Comparison of ENCODE assay signal across 15 cellular contexts in the genomic region with DNA sequence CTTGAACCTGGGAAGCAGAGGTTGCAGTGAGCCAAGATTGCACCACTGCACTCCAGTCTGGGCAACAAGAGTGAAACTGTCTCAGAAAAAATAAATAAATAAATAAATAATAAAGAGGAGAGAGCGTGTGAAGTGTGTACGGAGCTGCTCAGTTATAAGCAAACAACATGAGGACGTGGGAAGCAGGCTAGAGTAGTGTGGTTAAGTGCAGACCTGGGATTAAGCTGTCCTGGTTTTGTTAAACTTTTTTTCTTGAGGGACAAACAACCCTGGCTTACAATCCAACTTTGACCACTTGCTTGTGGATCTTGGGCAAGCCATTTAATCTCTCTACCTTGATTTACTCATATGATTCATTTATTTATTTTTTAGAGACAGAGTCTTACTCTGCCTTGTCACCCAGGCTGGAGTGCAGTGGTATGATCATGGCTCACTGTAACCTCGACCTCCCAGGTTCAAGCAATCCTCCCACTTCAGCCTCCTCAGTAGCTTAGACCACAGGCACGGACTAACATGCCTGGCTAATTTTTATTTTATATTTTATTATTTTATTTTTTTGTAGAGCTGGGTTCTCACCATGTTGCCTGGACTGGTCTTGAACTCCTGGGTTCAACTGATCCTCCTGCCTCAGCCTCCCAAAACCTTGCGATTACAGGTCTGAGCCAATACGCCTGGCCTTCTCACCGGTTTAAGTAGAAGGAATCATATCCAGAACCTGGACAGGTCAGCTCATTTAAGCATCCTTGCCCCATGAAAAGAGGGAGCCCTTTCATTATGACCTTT. TPM values are rescaled to one million over a fixed set of nuclear protein-coding genes. Genes with fewer than 3 reads are reported as not detected.
DNase-seq lines count a peak whose midpoint lies in the region; TF ChIP-seq lines count a peak whose summit lies in the region.
"Had no signal": no experiment of that assay in that cellular context is flagged by ENCODE, and none has a peak within 500 bp of the region (broad histone marks: within the 10 kb centered on the region; RNA-seq: fewer than 3 reads in every experiment).

No MANE protein-coding gene starts in this region.

- peak; percentile 70 for DNase-seq in activated CD8-positive, alpha-beta memory T cell treated with anti-CD3 and anti-CD28 coated beads for 24 hours
- no peak for DNase-seq in activated CD8-positive, alpha-beta memory T cell treated with anti-CD3 and anti-CD28 coated beads, Interleukin-2, amount 50 U/mL, for 4 hours
- peak; percentile 14 for DNase-seq in GM23248
- DNase-seq in activated T-helper 1 cell treated with anti-CD3 and anti-CD28 coated beads, Interleukin-12 subunit alpha, Interleukin-12 subunit beta, Interleukin-2, Interleukin-4 antibody, amounts not matched to agents 30 ng/mL and 10 ng/mL and 1 ng/mL, durations not matched to agents 14 hours and 24 hours and 36 hours (ENCODE audit: low spot score), result no peak
- DNase-seq in smooth muscle cell (lab: John Stamatoyannopoulos, UW; ENCODE audit: unreplicated experiment), result no peak
- DNase-seq in endothelial cell (ENCODE audit: low spot score), result no peak
- DNase-seq in GDM1 (lab: John Stamatoyannopoulos, UW), result no peak
- no peak for DNase-seq in CD1c-positive myeloid dendritic cell (ENCODE audit: extremely low spot score)
- DNase-seq: amygdala, KG1, NCI-H1092 treated with DMSO at 0.1 percent for 48 hours, NCI-H2171, small intestine had no signal

- peaks cover 33% of the 10 kb centered on the region for H3K4me1 ChIP-seq in GM23248 (ENCODE audit: insufficient read depth)
- no peaks in the 10 kb centered on the region for H3K4me1 ChIP-seq in smooth muscle cell (ENCODE audit: low read depth)
- H3K4me1 ChIP-seq: gastroesophageal sphincter, prostate gland had no signal

- TF ChIP-seq CTCF in smooth muscle cell (IDR thresholded peaks at IDR 0.05; ENCODE audit: borderline replicate concordance, insufficient read depth, poor library complexity, severe bottlenecking), result no peak
- no peak for TF ChIP-seq CTCF in endothelial cell (IDR thresholded peaks at IDR 0.05; ENCODE audit: unreplicated experiment)

- in situ Hi-C loops in GM23248 (cut with MboI), result no loop called here

- peak overlapping the region; percentile 26 for H3K4me2 ChIP-seq in GM23248 (ENCODE audit: unreplicated experiment)
- no peak overlapping the region for H3K4me2 ChIP-seq in smooth muscle cell

- peaks cover 62% of the 10 kb centered on the region for H3K4me1 Mint-ChIP-seq in activated T-helper 1 cell treated with anti-CD3 and anti-CD28 coated beads, Interleukin-12 subunit alpha, Interleukin-12 subunit beta, Interleukin-2, Interleukin-4 antibody, amounts not matched to agents 30 ng/mL and 10 ng/mL and 1 ng/mL, durations not matched to agents 14 hours and 24 hours and 36 hours (ENCODE audit: low read depth)
- no peaks in the 10 kb centered on the region for H3K4me1 Mint-ChIP-seq in endothelial cell (ENCODE audit: unreplicated experiment)

- WGBS in GM23248 (ENCODE audit: low coverage in 1 of 2, low lambda C conversion rate in 2 of 2, missing lambda C conversion rate in 2 of 2), 2 experiments, result 75 to 77% methylated on average over 8 of the region's 8 CpGs
- 81% methylated on average over 8 of the region's 8 CpGs for WGBS in smooth muscle cell (ENCODE audit: low lambda C conversion rate)

- H3K27ac ChIP-seq in GM23248 (peak overlapping the region; percentile 76), smooth muscle cell (ENCODE audit: low read depth) (no peak overlapping the region)
- H3K27ac ChIP-seq: gastroesophageal sphincter, prostate gland had no signal

- peak overlapping the region; percentile 49 for H3K4me3 Mint-ChIP-seq in activated T-helper 1 cell treated with anti-CD3 and anti-CD28 coated beads, Interleukin-12 subunit alpha, Interleukin-12 subunit beta, Interleukin-2, Interleukin-4 antibody, amounts not matched to agents 30 ng/mL and 10 ng/mL and 1 ng/mL, durations not matched to agents 14 hours and 24 hours and 36 hours
- H3K4me3 Mint-ChIP-seq in endothelial cell (ENCODE audit: unreplicated experiment), result no peak overlapping the region

- no peaks in the 10 kb centered on the region for H3K9me3 Mint-ChIP-seq in activated T-helper 1 cell treated with anti-CD3 and anti-CD28 coated beads, Interleukin-12 subunit alpha, Interleukin-12 subunit beta, Interleukin-2, Interleukin-4 antibody, amounts not matched to agents 30 ng/mL and 10 ng/mL and 1 ng/mL, durations not matched to agents 14 hours and 24 hours and 36 hours
- no peaks in the 10 kb centered on the region for H3K9me3 Mint-ChIP-seq in endothelial cell (ENCODE audit: unreplicated experiment)

- no peaks in the 10 kb centered on the region for H3K79me2 ChIP-seq in GM23248 (ENCODE audit: insufficient read depth)
- no peaks in the 10 kb centered on the region for H3K79me2 ChIP-seq in smooth muscle cell (ENCODE audit: low read depth)

- H3K36me3 Mint-ChIP-seq in activated T-helper 1 cell treated with anti-CD3 and anti-CD28 coated beads, Interleukin-12 subunit alpha, Interleukin-12 subunit beta, Interleukin-2, Interleukin-4 antibody, amounts not matched to agents 30 ng/mL and 10 ng/mL and 1 ng/mL, durations not matched to agents 14 hours and 24 hours and 36 hours (ENCODE audit: low read depth), result peaks cover 22% of the 10 kb centered on the region
- H3K36me3 Mint-ChIP-seq in endothelial cell (ENCODE audit: low read depth, unreplicated experiment), result no peaks in the 10 kb centered on the region

- no peak overlapping the region for H3K4me3 ChIP-seq in GM23248
- no peak overlapping the region for H3K4me3 ChIP-seq in smooth muscle cell
- H3K4me3 ChIP-seq: gastroesophageal sphincter, prostate gland had no signal

- H3K9ac ChIP-seq in GM23248, result no peak overlapping the region
- no peak overlapping the region for H3K9ac ChIP-seq in smooth muscle cell (ENCODE audit: low read depth)

- H3K27ac Mint-ChIP-seq in activated T-helper 1 cell treated with anti-CD3 and anti-CD28 coated beads, Interleukin-12 subunit alpha, Interleukin-12 subunit beta, Interleukin-2, Interleukin-4 antibody, amounts not matched to agents 30 ng/mL and 10 ng/mL and 1 ng/mL, durations not matched to agents 14 hours and 24 hours and 36 hours, result peak overlapping the region; percentile 93
- H3K27ac Mint-ChIP-seq in endothelial cell (ENCODE audit: unreplicated experiment), result no peak overlapping the region

- H3K36me3 ChIP-seq in GM23248 (ENCODE audit: low read depth) (no peaks in the 10 kb centered on the region), smooth muscle cell (ENCODE audit: low read depth) (no peaks in the 10 kb centered on the region)
- H3K36me3 ChIP-seq: gastroesophageal sphincter, prostate gland had no signal

- H3K27me3 ChIP-seq in GM23248 (replicated peaks; ENCODE audit: insufficient read depth), result no peaks in the 10 kb centered on the region
- H3K27me3 ChIP-seq in smooth muscle cell (ENCODE audit: low read depth), result no peaks in the 10 kb centered on the region
- H3K27me3 ChIP-seq: gastroesophageal sphincter had no signal

- H4K20me1 ChIP-seq in GM23248 (ENCODE audit: insufficient read depth), result no peaks in the 10 kb centered on the region
- no peaks in the 10 kb centered on the region for H4K20me1 ChIP-seq in smooth muscle cell (ENCODE audit: low read depth)

- peaks cover 35% of the 10 kb centered on the region for H3F3A ChIP-seq in GM23248 (ENCODE audit: insufficient read depth)
- no peaks in the 10 kb centered on the region for H3F3A ChIP-seq in smooth muscle cell (ENCODE audit: low read depth)

- no peaks in the 10 kb centered on the region for H3K27me3 Mint-ChIP-seq in activated T-helper 1 cell treated with anti-CD3 and anti-CD28 coated beads, Interleukin-12 subunit alpha, Interleukin-12 subunit beta, Interleukin-2, Interleukin-4 antibody, amounts not matched to agents 30 ng/mL and 10 ng/mL and 1 ng/mL, durations not matched to agents 14 hours and 24 hours and 36 hours (ENCODE audit: insufficient read depth)
- H3K27me3 Mint-ChIP-seq in endothelial cell (ENCODE audit: unreplicated experiment), result peaks cover 3% of the 10 kb centered on the region

- no peak overlapping the region for H2AFZ ChIP-seq in GM23248
- peak overlapping the region; percentile 2 for H2AFZ ChIP-seq in smooth muscle cell (ENCODE audit: low read depth)

- no peaks in the 10 kb centered on the region for H3K9me2 ChIP-seq in GM23248 (ENCODE audit: insufficient read depth)

- no peaks in the 10 kb centered on the region for H3K9me3 ChIP-seq in GM23248 (ENCODE audit: low read depth)
- no peaks in the 10 kb centered on the region for H3K9me3 ChIP-seq in smooth muscle cell (replicated peaks; ENCODE audit: low read depth)
- H3K9me3 ChIP-seq: gastroesophageal sphincter, prostate gland had no signal

- intact Hi-C loops in activated T-helper 1 cell treated with anti-CD3 and anti-CD28 coated beads, Interleukin-12 subunit alpha, Interleukin-12 subunit beta, Interleukin-2, Interleukin-4 antibody, amounts not matched to agents 30 ng/mL and 10 ng/mL and 1 ng/mL, durations not matched to agents 14 hours and 24 hours and 36 hours (cut with micrococcal nuclease), result loop anchor here (1.0 to 5.0 kb wide), 5 partner anchors 162 to 303 kb away; a partner anchor contains a TSS

RNA-seq across cellular contexts. Expression of a gene that starts 52.7 kb away (rescaled TPM):
- 0.38 and 1.7 TPM in 2 replicates for total RNA-seq in GM23248 (2014; rRNA removed; shearing (Covaris generic))
- 1.1 and 1.2 TPM in 2 replicates for polyA plus RNA-seq in GM23248 (2016; fragmentation: Nextera tagmentation; extraction: Ambion mirVana)
- 324 and 331 TPM in 2 replicates for total RNA-seq in activated T-helper 1 cell treated with anti-CD3 and anti-CD28 coated beads, Interleukin-12 subunit alpha, Interleukin-12 subunit beta, Interleukin-2, Interleukin-4 antibody, amounts not matched to agents 30 ng/mL and 10 ng/mL and 1 ng/mL, durations not matched to agents 14 hours and 24 hours and 36 hours
- 7.9 and 34.6 TPM in 2 replicates for total RNA-seq in smooth muscle cell
- polyA plus RNA-seq in smooth muscle cell, result 10.1 and 15.8 TPM in 2 replicates
- 25.3 TPM for total RNA-seq in endothelial cell (ENCODE audit: unreplicated experiment)

Comparison
In these comparisons a context has a peak if more than half of its experiments do, and no peak if none do; other contexts are left out.
1. DNase-seq: peak in activated CD8-positive, alpha-beta memory T cell treated with anti-CD3 and anti-CD28 coated beads for 24 hours (single experiment) and GM23248 (single experiment); none in activated CD8-positive, alpha-beta memory T cell treated with anti-CD3 and anti-CD28 coated beads, Interleukin-2, amount 50 U/mL, for 4 hours (single experiment), activated T-helper 1 cell treated with anti-CD3 and anti-CD28 coated beads, Interleukin-12 subunit alpha, Interleukin-12 subunit beta, Interleukin-2, Interleukin-4 antibody, amounts not matched to agents 30 ng/mL and 10 ng/mL and 1 ng/mL, durations not matched to agents 14 hours and 24 hours and 36 hours (single experiment), smooth muscle cell (single experiment), endothelial cell (single experiment), GDM1 (single experiment) and CD1c-positive myeloid dendritic cell (single experiment).